ENCODE assay signal across 8 cellular contexts in the genomic region with DNA sequence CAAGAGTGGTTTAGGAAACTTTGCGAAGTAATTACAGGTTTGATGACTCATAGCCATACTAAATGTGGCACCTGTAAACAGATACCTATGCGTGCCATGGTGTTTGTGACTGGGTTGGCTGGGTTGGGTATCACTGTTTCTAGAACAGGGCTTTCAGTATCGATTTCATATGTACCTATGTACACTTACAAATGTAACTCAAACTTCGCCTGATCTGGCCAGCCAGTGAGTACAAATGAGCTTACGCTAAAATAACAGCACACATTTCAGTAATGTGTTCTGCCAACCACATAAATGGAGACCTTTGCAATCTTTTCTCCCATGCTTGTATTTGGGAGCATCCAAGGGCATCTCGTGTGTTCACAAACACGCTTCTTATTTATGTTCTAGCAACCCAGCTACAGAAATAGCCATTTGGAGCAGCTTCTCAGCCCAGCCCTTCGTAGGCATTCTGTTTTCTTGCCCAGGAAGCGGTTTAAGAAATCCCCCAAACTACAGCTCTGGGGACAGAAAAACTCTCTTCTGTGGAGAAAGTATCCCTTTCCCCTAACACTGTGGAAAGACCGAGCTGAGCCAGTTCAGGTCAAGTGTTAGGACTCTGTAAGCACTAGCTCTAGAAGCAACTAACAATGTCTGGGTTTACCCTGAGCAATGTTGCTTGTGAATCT. TPM values are rescaled to one million over a fixed set of nuclear protein-coding genes. Genes with fewer than 3 reads are reported as not detected.
DNase-seq lines count a peak whose midpoint lies in the region; ATAC-seq lines count a peak whose summit lies in the region.

No MANE protein-coding gene starts in this region.

- intact Hi-C loops in posterior vena cava (cut with DNase I) = no loop called here

- CTCF ChIA-PET in T-cell (lab: Charles Lee) = interaction anchor here in 1 of 2 donors (0.6 to 0.8 kb wide), 2 partner anchors 9 to 17 kb away, joined by 3 to 4 read pairs; no protein-coding TSS in a partner anchor

- no peaks in the 10 kb centered on the region for H3K27me3 Mint-ChIP-seq in T-cell
- H3K27me3 Mint-ChIP-seq in effector memory CD8-positive, alpha-beta T cell = no peaks in the 10 kb centered on the region
- no peaks in the 10 kb centered on the region for H3K27me3 Mint-ChIP-seq in stimulated activated naive CD8-positive, alpha-beta T cell treated with anti-CD3 and anti-CD28 coated beads, Interleukin-15, amount 100 ng/mL, for 72 hours

- peaks cover 41 to 70% (median 57%) of the 10 kb centered on the region in 3 donors for H3K4me1 Mint-ChIP-seq in T-cell
- H3K4me1 Mint-ChIP-seq in effector memory CD8-positive, alpha-beta T cell (ENCODE audit: low read depth in 2 of 2) = peaks cover 24 to 55% of the 10 kb centered on the region in 2 donors
- H3K4me1 Mint-ChIP-seq in stimulated activated naive CD8-positive, alpha-beta T cell treated with anti-CD3 and anti-CD28 coated beads, Interleukin-15, amount 100 ng/mL, for 72 hours = peaks cover 54% of the 10 kb centered on the region

- no peaks in the 10 kb centered on the region for H3K36me3 Mint-ChIP-seq in T-cell
- H3K36me3 Mint-ChIP-seq in effector memory CD8-positive, alpha-beta T cell (ENCODE audit: insufficient read depth) = peaks cover 3% of the 10 kb centered on the region

- ATAC-seq in GM18870 (IDR thresholded peaks at IDR 0.05; ENCODE audit: unreplicated experiment) (peak; percentile 98), HG02938 (IDR thresholded peaks at IDR 0.05; ENCODE audit: unreplicated experiment) (peak; percentile 97), T-cell (replicated peaks in 1 of 4) (peak; percentile 68 to 93 (median 92))
- peak; percentile 92 for ATAC-seq in effector memory CD8-positive, alpha-beta T cell (replicated peaks)
- peak; percentile 94 for ATAC-seq in stimulated activated naive CD8-positive, alpha-beta T cell treated with anti-CD3 and anti-CD28 coated beads, Interleukin-15, amount 100 ng/mL, for 72 hours

- peak in 25 of 34 experiments; percentile 6 to 42 (median 20) for DNase-seq in T-cell
- peak; percentile 18 to 36 (median 28) for DNase-seq in effector memory CD8-positive, alpha-beta T cell
- peak; percentile 60 to 84 for DNase-seq in stimulated activated naive CD8-positive, alpha-beta T cell treated with anti-CD3 and anti-CD28 coated beads, Interleukin-15, amount 100 ng/mL, for 72 hours
- no peak for DNase-seq in NCI-H526 (lab: John Stamatoyannopoulos, UW)
- no peak for DNase-seq in ureter (ENCODE audit: low spot score)
- no peak for DNase-seq in posterior vena cava (ENCODE audit: low spot score)

- H3K4me3 Mint-ChIP-seq in T-cell = peak overlapping the region; percentile 42 to 49 (median 49)
- H3K4me3 Mint-ChIP-seq in effector memory CD8-positive, alpha-beta T cell = peak overlapping the region; percentile 13 to 31
- peak overlapping the region; percentile 38 to 50 for H3K4me3 Mint-ChIP-seq in stimulated activated naive CD8-positive, alpha-beta T cell treated with anti-CD3 and anti-CD28 coated beads, Interleukin-15, amount 100 ng/mL, for 72 hours

- H3K9me3 Mint-ChIP-seq in T-cell = no peaks in the 10 kb centered on the region
- no peaks in the 10 kb centered on the region for H3K9me3 Mint-ChIP-seq in effector memory CD8-positive, alpha-beta T cell
- no peaks in the 10 kb centered on the region for H3K9me3 Mint-ChIP-seq in stimulated activated naive CD8-positive, alpha-beta T cell treated with anti-CD3 and anti-CD28 coated beads, Interleukin-15, amount 100 ng/mL, for 72 hours

- POLR2A ChIA-PET in T-cell (lab: Charles Lee) = interaction anchor here in 1 of 2 donors (0.6 to 0.7 kb wide), 3 partner anchors 17 to 262 kb away, joined by 3 to 6 read pairs (median 3); no protein-coding TSS in a partner anchor

- peak overlapping the region; percentile 87 to 90 for H3K27ac Mint-ChIP-seq in T-cell
- peak overlapping the region; percentile 71 to 78 for H3K27ac Mint-ChIP-seq in effector memory CD8-positive, alpha-beta T cell
- peak overlapping the region; percentile 95 to 96 for H3K27ac Mint-ChIP-seq in stimulated activated naive CD8-positive, alpha-beta T cell treated with anti-CD3 and anti-CD28 coated beads, Interleukin-15, amount 100 ng/mL, for 72 hours

RNA-seq across cellular contexts. Expression of gene MDM1, which starts 42.3 kb away (rescaled TPM):
- total RNA-seq in T-cell (10 to 100 TPM; 21.1 to 25.7 (median 23.8) TPM), ureter (24.7 TPM), posterior vena cava (10 to 100 TPM; 11.2 to 12.6 TPM)

Comparison
In these comparisons a context has a peak if more than half of its experiments do, and no peak if none do; other contexts are left out.
1. DNase-seq: peak in T-cell (25 of 34), effector memory CD8-positive, alpha-beta T cell (3 of 3) and stimulated activated naive CD8-positive, alpha-beta T cell treated with anti-CD3 and anti-CD28 coated beads, Interleukin-15, amount 100 ng/mL, for 72 hours (2 of 2); none in NCI-H526 (0 of 2), ureter (single experiment) and posterior vena cava (single experiment).
2. Peak in every context shown above with its lines, with median percentiles within 50 percentile points of each other: ATAC-seq, H3K27ac Mint-ChIP-seq and H3K4me3 Mint-ChIP-seq.